20 cellular contexts compared by ENCODE assay signal in genomic region chr5:181160-181559, GRCh38. TPM values are rescaled to one million over a fixed set of nuclear protein-coding genes. Genes with fewer than 3 reads are reported as not detected.
A peak's percentile ranks its signal among the peaks of the same experiment; 100 is the strongest.
DNase-seq lines count a peak whose midpoint lies in the region; ATAC-seq, FAIRE-seq and TF ChIP-seq lines count a peak whose summit lies in the region.
"Had no signal": no experiment of that assay in that cellular context is flagged by ENCODE, and none has a peak within 500 bp of the region (broad histone marks: within the 10 kb centered on the region; RNA-seq: fewer than 3 reads in every experiment).

No MANE protein-coding gene starts in this region.

- DNase-seq in natural killer cell treated with Interleukin-12 subunit alpha and Interleukin-12 subunit beta and Interleukin-15 and Interleukin-18, amount 100 ng/mL, for 72 hours (ENCODE audit: low spot score), result peak; percentile 37
- DNase-seq in natural killer cell (no peak), kidney (peak; percentile 39), MCF 10A (ENCODE audit: unreplicated experiment) (no peak), NCI-H446 treated with DMSO at 0.1 percent for 48 hours (lab: John Stamatoyannopoulos, UW) (no peak), HAP-1 (ENCODE audit: low spot score in 2 of 2) (no peak)
- DNase-seq in central memory CD8-positive, alpha-beta T cell (ENCODE audit: low spot score in 2 of 2), result no peak
- DNase-seq: C1 segment of cervical spinal cord; CD4-positive, alpha-beta memory T cell; COR-L47; DMS153; DND-41; H7 had no signal

- ATAC-seq in natural killer cell treated with Interleukin-12 subunit alpha and Interleukin-12 subunit beta and Interleukin-15 and Interleukin-18, amount 100 ng/mL, for 72 hours, result no peak
- no peak for ATAC-seq in natural killer cell
- no peak for ATAC-seq in central memory CD8-positive, alpha-beta T cell (replicated peaks; ENCODE audit: extremely low read depth, poor library complexity, severe bottlenecking)
- ATAC-seq: HCT116 had no signal

- FAIRE-seq in kidney (lab: Jason Lieb, UNC), result no peak
- FAIRE-seq: G401.6, GM12892, H1 had no signal

- POLR2A ChIA-PET in MCF 10A (lab: Yijun Ruan, JAX), result no interaction called here

- H3K27me3 ChIP-seq in HAP-1 (ENCODE audit: low read depth), result no peaks in the 10 kb centered on the region

- no peak overlapping the region for H3K27ac Mint-ChIP-seq in natural killer cell treated with Interleukin-12 subunit alpha and Interleukin-12 subunit beta and Interleukin-15 and Interleukin-18, amount 100 ng/mL, for 72 hours
- H3K27ac Mint-ChIP-seq in natural killer cell (no peak overlapping the region), MCF 10A (ENCODE audit: low read depth, unreplicated experiment) (no peak overlapping the region)
- H3K27ac Mint-ChIP-seq in central memory CD8-positive, alpha-beta T cell (ENCODE audit: low read depth), result peak overlapping the region; percentile 8
- H3K27ac Mint-ChIP-seq: CD4-positive, alpha-beta memory T cell had no signal

- H3K36me3 Mint-ChIP-seq in natural killer cell treated with Interleukin-12 subunit alpha and Interleukin-12 subunit beta and Interleukin-15 and Interleukin-18, amount 100 ng/mL, for 72 hours, result no peaks in the 10 kb centered on the region
- H3K36me3 Mint-ChIP-seq in natural killer cell, result no peaks in the 10 kb centered on the region
- no peaks in the 10 kb centered on the region for H3K36me3 Mint-ChIP-seq in central memory CD8-positive, alpha-beta T cell (ENCODE audit: insufficient read depth)
- no peaks in the 10 kb centered on the region for H3K36me3 Mint-ChIP-seq in MCF 10A (ENCODE audit: insufficient read depth, unreplicated experiment)
- H3K36me3 Mint-ChIP-seq: CD4-positive, alpha-beta memory T cell had no signal

- H3K9ac ChIP-seq in kidney (ENCODE audit: low read length in 2 of 2), result no peak overlapping the region

- H3K27ac ChIP-seq in kidney (ENCODE audit: low read depth in 2 of 2, low read length in 2 of 2), result no peak overlapping the region

- H3K27me3 Mint-ChIP-seq in natural killer cell treated with Interleukin-12 subunit alpha and Interleukin-12 subunit beta and Interleukin-15 and Interleukin-18, amount 100 ng/mL, for 72 hours, result peaks cover 2 to 25% of the 10 kb centered on the region in 2 donors
- H3K27me3 Mint-ChIP-seq in natural killer cell (ENCODE audit: low read depth in 2 of 2) (peaks cover 0 to 3% of the 10 kb centered on the region in 2 donors), MCF 10A (ENCODE audit: insufficient read depth, unreplicated experiment) (peaks cover 42% of the 10 kb centered on the region)
- H3K27me3 Mint-ChIP-seq in central memory CD8-positive, alpha-beta T cell, result peaks cover 48% of the 10 kb centered on the region

- BruUV-seq in MCF 10A (replicated peaks; lab: Mats Ljungman, UMichigan), result no TSS peak

- H3K9me3 Mint-ChIP-seq in natural killer cell treated with Interleukin-12 subunit alpha and Interleukin-12 subunit beta and Interleukin-15 and Interleukin-18, amount 100 ng/mL, for 72 hours, result no peaks in the 10 kb centered on the region
- H3K9me3 Mint-ChIP-seq in natural killer cell (no peaks in the 10 kb centered on the region), MCF 10A (ENCODE audit: unreplicated experiment) (no peaks in the 10 kb centered on the region)
- no peaks in the 10 kb centered on the region for H3K9me3 Mint-ChIP-seq in central memory CD8-positive, alpha-beta T cell
- H3K9me3 Mint-ChIP-seq: CD4-positive, alpha-beta memory T cell had no signal

- no peaks in the 10 kb centered on the region for H3K9me3 ChIP-seq in kidney (ENCODE audit: control insufficient read depth in 1 of 2, low read length in 2 of 2)
- no peaks in the 10 kb centered on the region for H3K9me3 ChIP-seq in HAP-1

- in situ Hi-C loops in HAP-1 (cut with MboI; ENCODE audit: low sequenced_read_pairs), result no loop called here

- H3K4me1 ChIP-seq in kidney (ENCODE audit: control insufficient read depth in 1 of 2, insufficient read depth in 1 of 2, low read depth in 1 of 2, low read length in 2 of 2), result no peaks in the 10 kb centered on the region
- H3K4me1 ChIP-seq in HAP-1, result no peaks in the 10 kb centered on the region

- H3K36me3 ChIP-seq in kidney (ENCODE audit: control insufficient read depth in 1 of 2, insufficient read depth in 2 of 2, low read length in 2 of 2), result no peaks in the 10 kb centered on the region
- H3K36me3 ChIP-seq in HAP-1 (replicated peaks), result no peaks in the 10 kb centered on the region

- no peak overlapping the region for H3K4me3 Mint-ChIP-seq in natural killer cell treated with Interleukin-12 subunit alpha and Interleukin-12 subunit beta and Interleukin-15 and Interleukin-18, amount 100 ng/mL, for 72 hours
- H3K4me3 Mint-ChIP-seq in natural killer cell, result no peak overlapping the region
- no peak overlapping the region for H3K4me3 Mint-ChIP-seq in central memory CD8-positive, alpha-beta T cell
- no peak overlapping the region for H3K4me3 Mint-ChIP-seq in MCF 10A (ENCODE audit: unreplicated experiment)
- H3K4me3 Mint-ChIP-seq: CD4-positive, alpha-beta memory T cell had no signal

- no peaks in the 10 kb centered on the region for H3K4me1 Mint-ChIP-seq in natural killer cell treated with Interleukin-12 subunit alpha and Interleukin-12 subunit beta and Interleukin-15 and Interleukin-18, amount 100 ng/mL, for 72 hours (ENCODE audit: low read depth in 2 of 2)
- H3K4me1 Mint-ChIP-seq in natural killer cell (no peaks in the 10 kb centered on the region), MCF 10A (ENCODE audit: insufficient read depth, unreplicated experiment) (no peaks in the 10 kb centered on the region)
- no peaks in the 10 kb centered on the region for H3K4me1 Mint-ChIP-seq in central memory CD8-positive, alpha-beta T cell
- H3K4me1 Mint-ChIP-seq: CD4-positive, alpha-beta memory T cell had no signal

- CTCF ChIA-PET in MCF 10A (lab: Yijun Ruan, JAX), result no interaction called here

- intact Hi-C loops in natural killer cell (cut with micrococcal nuclease) (no loop called here), kidney (cut with DNase I) (no loop called here), MCF 10A (cut with micrococcal nuclease) (no loop called here)

- H3K4me3 ChIP-seq in kidney (ENCODE audit: low read length in 2 of 2), result no peak overlapping the region
- no peak overlapping the region for H3K4me3 ChIP-seq in HAP-1

- TF ChIP-seq CTCF in natural killer cell (IDR thresholded peaks at IDR 0.05), result no peak
- no peak for TF ChIP-seq CTCF in kidney (IDR thresholded peaks at IDR 0.05; ENCODE audit: borderline replicate concordance, extremely low read depth, insufficient read depth)
- TF ChIP-seq CTCF in MCF 10A (IDR thresholded peaks at IDR 0.05; ENCODE audit: unreplicated experiment), result no peak

RNA-seq across cellular contexts. Expression of gene LRRC14B, which starts 10.1 kb away (rescaled TPM):
- not detected for total RNA-seq in natural killer cell treated with Interleukin-12 subunit alpha and Interleukin-12 subunit beta and Interleukin-15 and Interleukin-18, amount 100 ng/mL, for 72 hours
- total RNA-seq in natural killer cell, result not detected
- not detected for total RNA-seq in kidney
- not detected for polyA plus RNA-seq in kidney (ENCODE audit: insufficient read depth, low read depth, low replicate concordance)
- total RNA-seq in MCF 10A (2022), result not detected in 2 replicates
- total RNA-seq: A172; A673; CD4-positive, alpha-beta memory T cell; H1; H7 had no signal
- polyA plus RNA-seq: BJ, H1 had no signal

RNA-seq across cellular contexts. Expression of gene CCDC127, which starts 36.8 kb away (rescaled TPM):
- 1 to 10 TPM; 4.3 to 9.1 TPM for total RNA-seq in natural killer cell treated with Interleukin-12 subunit alpha and Interleukin-12 subunit beta and Interleukin-15 and Interleukin-18, amount 100 ng/mL, for 72 hours
- total RNA-seq in natural killer cell (1 to 10 TPM; 4.4 to 6.2 (median 5.4) TPM), kidney (5.9 TPM), MCF 10A (2022) (4.5 and 5.8 TPM in 2 replicates)
- 3.2 TPM for polyA plus RNA-seq in kidney (ENCODE audit: insufficient read depth, low read depth, low replicate concordance)

RNA-seq across cellular contexts. Expression of gene SDHA, which starts 37.0 kb away (rescaled TPM):
- total RNA-seq in natural killer cell treated with Interleukin-12 subunit alpha and Interleukin-12 subunit beta and Interleukin-15 and Interleukin-18, amount 100 ng/mL, for 72 hours, result 100 to 1,000 TPM; 121 to 130 TPM
- total RNA-seq in natural killer cell, result 100 to 1,000 TPM; 173 to 183 (median 173) TPM
- 135 TPM for total RNA-seq in kidney
- 256 TPM for polyA plus RNA-seq in kidney (ENCODE audit: insufficient read depth, low read depth, low replicate concordance)
- total RNA-seq in MCF 10A (2022), result 73.4 and 75.0 TPM in 2 replicates

Comparison
In these comparisons a context has a peak if more than half of its experiments do, and no peak if none do; other contexts are left out.
1. DNase-seq: peak in natural killer cell treated with Interleukin-12 subunit alpha and Interleukin-12 subunit beta and Interleukin-15 and Interleukin-18, amount 100 ng/mL, for 72 hours (single experiment) and kidney (single experiment); none in natural killer cell (single experiment), central memory CD8-positive, alpha-beta T cell (0 of 2), MCF 10A (single experiment), NCI-H446 treated with DMSO at 0.1 percent for 48 hours (single experiment) and HAP-1 (0 of 2).